28 cellular contexts compared by ENCODE assay signal in the genomic region with DNA sequence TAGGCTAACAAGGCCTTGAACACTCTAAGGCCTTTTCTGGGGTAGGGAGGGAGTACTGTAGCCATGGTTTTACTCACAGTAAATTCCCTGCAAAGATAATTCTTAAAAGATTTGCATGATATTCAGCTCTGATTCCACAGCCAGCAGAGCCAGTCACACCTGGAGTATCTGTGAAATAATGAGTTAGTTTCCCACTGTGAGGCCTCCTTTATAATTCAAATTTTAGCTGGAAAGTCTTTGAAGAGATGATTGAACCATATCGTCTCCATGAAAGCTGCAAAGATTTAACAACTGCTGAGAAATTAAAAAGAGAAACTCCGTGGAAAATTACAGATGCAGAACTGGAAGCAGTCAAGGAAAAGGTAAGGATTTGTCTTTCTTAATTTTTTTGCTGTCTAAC.
"Had no signal": no experiment of that assay in that cellular context is flagged by ENCODE, and none has a peak within 500 bp of the region (broad histone marks: within the 10 kb centered on the region; RNA-seq: fewer than 3 reads in every experiment).

No MANE protein-coding gene starts in this region.

- H3K36me3 ChIP-seq: adrenal gland, cardiac muscle cell, pancreas, prostate gland, thoracic aorta, uterus had no signal

- H3K9me3 ChIP-seq: adrenal gland, body of pancreas, pancreas, prostate gland, thoracic aorta, uterus had no signal

- H3K4me3 ChIP-seq: adrenal gland, body of pancreas, cardiac muscle cell, coronary artery, dorsolateral prefrontal cortex, pancreas, prostate gland, skin epidermis, thoracic aorta, uterus had no signal

- H3K27ac ChIP-seq: adrenal gland, body of pancreas, cardiac muscle cell, coronary artery, dorsolateral prefrontal cortex, pancreas, prostate gland, skin epidermis, thoracic aorta, uterus, VCaP had no signal

- H3K27me3 ChIP-seq: adrenal gland, body of pancreas, cardiac muscle cell, pancreas, uterus had no signal

- FAIRE-seq: frontal cortex, keratinocyte, pancreas had no signal

- H3K4me1 ChIP-seq: adrenal gland, body of pancreas, pancreas, prostate gland, uterus had no signal

- DNase-seq: activated CD4-positive, alpha-beta T cell treated with anti-CD3 and anti-CD28 coated beads for 48 hours; activated CD4-positive, alpha-beta T cell treated with anti-CD3 and anti-CD28 coated beads, Interleukin-2, amount 50 U/mL, for 48 hours; activated CD8-positive, alpha-beta memory T cell treated with anti-CD3 and anti-CD28 coated beads, Interleukin-2, amount 50 U/mL, for 4 hours; activated effector memory CD4-positive, alpha-beta T cell treated with anti-CD3 and anti-CD28 coated beads, Interleukin-2, amount 50 U/mL, for 16 hours; activated naive CD4-positive, alpha-beta T cell treated with anti-CD3 and anti-CD28 coated beads for 36 hours; activated naive CD8-positive, alpha-beta T cell treated with anti-CD3 and anti-CD28 coated beads for 36 hours; activated T-cell treated with anti-CD3 and anti-CD28 coated beads, Interleukin-2, amount 50 U/mL, for 1 hour; adrenal gland; aorta; body of pancreas; cerebellar nuclear complex; dorsolateral prefrontal cortex; effector memory CD4-positive, alpha-beta T cell; left cardiac atrium; left ventricle myocardium superior; pancreas; retina; stimulated activated CD4-positive, alpha-beta T cell treated with anti-CD3 and anti-CD28 coated beads, Interleukin-12 subunit alpha, Interleukin-12 subunit beta, amount 100 ng/mL, for 4 hours; stimulated activated CD4-positive, alpha-beta T cell treated with anti-CD3 and anti-CD28 coated beads, Interleukin-4, amount 100 ng/mL, for 1 hour; uterus had no signal
